ENCODE assay signal across 6 cellular contexts in the genomic region with DNA sequence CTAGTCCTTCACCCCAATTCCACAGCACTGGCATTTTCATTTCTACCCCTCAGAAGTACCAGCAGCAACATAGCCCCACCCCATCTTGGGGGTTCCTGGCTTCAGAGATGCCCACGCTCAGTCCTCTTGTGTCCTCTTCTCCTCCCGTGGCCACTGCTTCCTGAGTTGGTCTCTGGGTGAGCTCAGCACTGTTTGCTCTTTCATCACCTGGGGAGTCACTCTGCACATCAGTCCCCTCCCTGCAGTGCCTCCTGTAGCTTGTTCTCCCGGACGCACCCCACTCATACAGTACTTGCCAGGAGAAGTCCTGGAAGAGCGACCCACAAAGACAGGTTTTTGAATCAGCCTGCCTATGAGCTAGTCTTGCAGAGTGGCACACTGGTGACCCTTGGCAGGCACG.
"Had no signal": no experiment of that assay in that cellular context is flagged by ENCODE, and none has a peak within 500 bp of the region (broad histone marks: within the 10 kb centered on the region; RNA-seq: fewer than 3 reads in every experiment).

No MANE protein-coding gene starts in this region.

- H2AFZ ChIP-seq: GM23338 had no signal

- H3K4me3 ChIP-seq: GM23338, HAP-1 had no signal

- H3K36me3 ChIP-seq: HAP-1 had no signal

- H3K9me3 ChIP-seq: HAP-1 had no signal

- H3K4me2 ChIP-seq: GM23338 had no signal

- DNase-seq: H7, KBM-7 had no signal

- H3K4me1 ChIP-seq: HAP-1 had no signal

- H3K27ac ChIP-seq: HL-60 had no signal

- FAIRE-seq: HepG2 had no signal
